In the genomic region with DNA sequence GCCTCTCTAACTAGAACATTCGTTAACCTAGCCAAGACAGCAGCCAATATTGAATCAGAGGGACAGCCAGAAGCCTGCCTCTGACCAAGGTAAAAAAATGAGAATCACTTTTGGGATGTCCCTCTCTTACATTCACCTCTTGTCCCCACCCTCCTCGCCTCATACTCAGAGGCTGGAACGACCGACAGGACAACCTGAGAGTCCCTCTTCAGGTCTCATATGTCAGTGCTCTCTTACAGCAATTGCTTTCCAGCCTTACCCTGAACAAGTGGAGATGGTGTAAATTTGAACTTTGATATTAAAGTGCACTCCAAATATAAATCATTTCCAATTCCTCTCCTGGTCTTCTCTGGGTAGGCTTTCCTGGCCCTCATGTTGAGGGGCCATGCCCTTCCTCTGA, we compare ENCODE assay signal across 28 cellular contexts.
"Had no signal": no experiment of that assay in that cellular context is flagged by ENCODE, and none has a peak within 500 bp of the region (broad histone marks: within the 10 kb centered on the region; RNA-seq: fewer than 3 reads in every experiment).

No MANE protein-coding gene starts in this region.

- H2AFZ ChIP-seq: hepatocyte had no signal

- H3K4me2 ChIP-seq: hepatocyte had no signal

- H3K27me3 Mint-ChIP-seq: dendritic cell treated with granulocyte-macrophage colony-stimulating factor and Interleukin-4, amounts not matched to agents 40 ng/mL and 50 ng/mL, for 4 days; effector memory CD8-positive, alpha-beta T cell; naive thymus-derived CD4-positive, alpha-beta T cell had no signal

- FAIRE-seq: endometrium, frontal cortex, kidney had no signal

- H3K36me3 Mint-ChIP-seq: immature natural killer cell; naive thymus-derived CD4-positive, alpha-beta T cell; natural killer cell had no signal

- H3K9me3 ChIP-seq: colonic mucosa, gastroesophageal sphincter, heart left ventricle, left lung, lower lobe of right lung had no signal

- H3K4me3 Mint-ChIP-seq: dendritic cell treated with granulocyte-macrophage colony-stimulating factor and Interleukin-4, amounts not matched to agents 40 ng/mL and 50 ng/mL, for 4 days; effector memory CD8-positive, alpha-beta T cell; endodermal cell; immature natural killer cell; naive thymus-derived CD4-positive, alpha-beta T cell; natural killer cell had no signal

- ATAC-seq: effector memory CD8-positive, alpha-beta T cell; esophagus mucosa; foreskin keratinocyte; gastroesophageal sphincter; heart left ventricle; left colon; left lung; left ventricle myocardium superior; lower lobe of right lung; naive thymus-derived CD4-positive, alpha-beta T cell; natural killer cell had no signal

- H3K4me1 Mint-ChIP-seq: immature natural killer cell; naive thymus-derived CD4-positive, alpha-beta T cell; natural killer cell had no signal

- H3K79me2 ChIP-seq: hepatocyte had no signal

- H3K4me1 ChIP-seq: colonic mucosa, foreskin keratinocyte, gastroesophageal sphincter, heart left ventricle, left lung, lower lobe of right lung had no signal

- DNase-seq: colonic mucosa; cortex of kidney; effector CD8-positive, alpha-beta T cell; effector memory CD8-positive, alpha-beta T cell; endodermal cell; erythroblast; foreskin keratinocyte; heart left ventricle; hypothalamus; immature natural killer cell; islet precursor cell; kidney; kidney glomerular epithelial cell; left colon; left lung; left ventricle myocardium superior; lower lobe of right lung; mesenchymal stem cell; midbrain; naive thymus-derived CD4-positive, alpha-beta T cell; natural killer cell had no signal

- H3K36me3 ChIP-seq: colonic mucosa, gastroesophageal sphincter, heart left ventricle, left lung, lower lobe of right lung had no signal

- H3K27ac Mint-ChIP-seq: dendritic cell treated with granulocyte-macrophage colony-stimulating factor and Interleukin-4, amounts not matched to agents 40 ng/mL and 50 ng/mL, for 4 days; effector memory CD8-positive, alpha-beta T cell; endodermal cell; immature natural killer cell; naive thymus-derived CD4-positive, alpha-beta T cell; natural killer cell had no signal

- H3K27ac ChIP-seq: colonic mucosa, epithelial cell of prostate, foreskin keratinocyte, gastroesophageal sphincter, heart left ventricle, hepatocyte, left lung, lower lobe of right lung had no signal

- H3K9me3 Mint-ChIP-seq: dendritic cell treated with granulocyte-macrophage colony-stimulating factor and Interleukin-4, amounts not matched to agents 40 ng/mL and 50 ng/mL, for 4 days; endodermal cell had no signal

- H3K4me3 ChIP-seq: colonic mucosa, gastroesophageal sphincter, heart left ventricle, hepatocyte, left lung, lower lobe of right lung had no signal

- H3K27me3 ChIP-seq: colonic mucosa, foreskin keratinocyte, gastroesophageal sphincter, heart left ventricle, left lung had no signal
